Comparison of ENCODE assay signal across 25 cellular contexts in the genomic region with DNA sequence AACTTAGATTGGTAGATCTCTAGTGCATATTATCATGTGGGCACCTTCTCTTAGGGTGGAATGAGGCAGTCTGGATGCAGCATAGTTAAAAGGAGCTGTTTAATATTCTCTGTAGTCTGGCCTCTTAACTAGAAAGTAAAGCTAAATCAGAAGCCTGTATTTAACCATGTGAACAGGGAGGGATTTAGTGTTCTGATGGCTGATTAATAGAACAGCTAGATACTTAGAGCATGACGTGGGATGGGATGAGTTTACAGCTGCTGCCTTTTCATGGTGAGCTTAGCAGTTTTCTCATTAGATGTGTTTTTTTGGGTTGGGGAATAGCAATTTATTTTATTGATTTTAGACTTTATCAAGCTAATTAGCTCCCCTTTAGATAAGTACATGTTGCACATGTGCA. TPM values are rescaled to one million over a fixed set of nuclear protein-coding genes. Genes with fewer than 3 reads are reported as not detected.
A peak's percentile ranks its signal among the peaks of the same experiment; 100 is the strongest.
DNase-seq lines count a peak whose midpoint lies in the region; ATAC-seq and TF ChIP-seq lines count a peak whose summit lies in the region.
"Had no signal": no experiment of that assay in that cellular context is flagged by ENCODE, and none has a peak within 500 bp of the region (broad histone marks: within the 10 kb centered on the region; RNA-seq: fewer than 3 reads in every experiment).

No MANE protein-coding gene starts in this region.

- no peak for TF ChIP-seq CTCF in fibroblast of mammary gland (conservative IDR thresholded peaks at IDR 0.05; ENCODE audit: control insufficient read depth, insufficient read depth, low read depth, low read length)

- ATAC-seq in Right ventricle myocardium superior (ENCODE audit: poor library complexity): no peak
- ATAC-seq: HepG2, PC-3 had no signal

- no peak overlapping the region for H3K4me3 ChIP-seq in fibroblast of mammary gland (ENCODE audit: control insufficient read depth, low read depth, low read length)
- H3K4me3 ChIP-seq in skeletal muscle cell (ENCODE audit: low read depth, low read length): no peak overlapping the region
- H3K4me3 ChIP-seq: SK-N-MC had no signal

- intact Hi-C loops in Right ventricle myocardium superior (cut with DNase I): no loop called here

- peak; percentile 21 for DNase-seq in EL
- peak; percentile 71 for DNase-seq in LHCN-M2 (ENCODE audit: low read depth)
- peak; percentile 55 for DNase-seq in fibroblast of mammary gland (ENCODE audit: low read depth)
- peak; percentile 18 for DNase-seq in skeletal muscle cell (ENCODE audit: low read depth)
- no peak for DNase-seq in mucosa of gallbladder (ENCODE audit: low spot score)
- no peak for DNase-seq in NCI-H526 treated with DMSO at 0.1 percent for 48 hours (lab: John Stamatoyannopoulos, UW)
- DNase-seq in activated gamma-delta T cell treated with Interleukin-2 at 50 U/mL for 16 hours: no peak
- no peak for DNase-seq in Right ventricle myocardium superior
- DNase-seq: AML-193; Calu3; CD8-positive, alpha-beta memory T cell; H9; KBM-7; NCI-H1092; NCI-H146; NCI-H2029 treated with DMSO at 0.1 percent for 48 hours; NCI-H226; NCI-H510A treated with DMSO at 0.1 percent for 48 hours; NCI-H774; PC-3; RPMI8226; SHP77 treated with DMSO at 0.1 percent for 48 hours; SW 1271 had no signal

RNA-seq across cellular contexts. Expression of gene YIPF6, which starts 34.0 kb away (rescaled TPM):
- total RNA-seq in LHCN-M2 (2014; rRNA removed): 19.8 and 24.3 TPM in 2 replicates
- 9.3 TPM for polyA plus RNA-seq in LHCN-M2 (2012)
- 47.7 TPM for total RNA-seq in mucosa of gallbladder
- 29.7 TPM for total RNA-seq in Right ventricle myocardium superior

Comparison
In these comparisons a context has a peak if more than half of its experiments do, and no peak if none do; other contexts are left out.
1. DNase-seq: peak in EL (single experiment), LHCN-M2 (single experiment), fibroblast of mammary gland (single experiment) and skeletal muscle cell (single experiment); none in mucosa of gallbladder (single experiment), NCI-H526 treated with DMSO at 0.1 percent for 48 hours (single experiment), activated gamma-delta T cell treated with Interleukin-2 at 50 U/mL for 16 hours (single experiment) and Right ventricle myocardium superior (single experiment).